8 cellular contexts compared by ENCODE assay signal in the genomic region with DNA sequence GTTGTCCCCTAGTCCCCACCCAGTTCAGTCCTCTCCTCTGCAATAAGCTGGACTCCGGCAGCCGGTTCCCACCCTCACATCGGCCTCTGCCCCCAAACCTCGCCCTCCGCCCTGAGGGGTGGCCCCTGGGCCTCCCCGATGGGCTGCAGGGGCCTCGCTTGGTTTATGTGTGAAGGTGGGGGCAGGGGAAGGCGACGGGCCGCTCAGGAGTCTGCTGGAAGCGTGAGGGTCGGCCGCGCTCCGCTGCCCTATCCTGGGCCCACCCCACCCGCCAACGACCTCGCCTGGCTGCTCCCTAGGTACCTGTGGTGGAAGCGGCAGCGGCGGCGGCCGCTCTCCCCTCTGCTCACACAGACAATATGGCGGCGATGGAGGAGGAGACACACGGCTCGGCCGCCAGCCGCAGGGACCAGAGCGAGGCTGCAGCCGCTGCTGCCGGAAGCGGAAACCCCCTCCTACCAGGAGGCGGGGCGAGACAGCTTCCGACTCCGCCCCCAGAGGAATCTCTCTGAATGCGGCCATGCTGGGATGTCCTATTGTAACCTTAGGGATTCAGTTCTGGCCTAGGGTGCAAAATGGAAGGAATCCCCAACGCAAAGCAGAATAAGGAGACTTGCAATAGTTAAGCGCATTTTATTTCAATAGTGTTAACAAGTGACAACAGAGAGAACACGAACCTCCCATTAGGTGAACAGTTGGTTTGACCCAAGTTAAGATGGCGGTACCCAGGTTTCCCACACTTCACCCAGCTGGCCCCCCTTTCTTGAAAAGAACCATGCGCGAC. TPM values are rescaled to one million over a fixed set of nuclear protein-coding genes. Genes with fewer than 3 reads are reported as not detected.
DNase-seq lines count a peak whose midpoint lies in the region; ATAC-seq and TF ChIP-seq lines count a peak whose summit lies in the region.

Gene CSNK2A1, minus strand, starts transcription at position 422 of the 784 bp plus-strand sequence. CDS start 35,239 bp downstream, outside the sequence.

- CTCF ChIA-PET in PC-9 (lab: Charles Lee) = interaction anchor here (1.4 kb wide), 1 partner anchor 225 kb away, joined by 4 read pairs; the partner anchor contains the start of gene SLC52A3

- H3K27me3 ChIP-seq in PC-9 (ENCODE audit: insufficient read depth, low read depth) = no peaks in the 10 kb centered on the region

- peaks cover 11% of the 10 kb centered on the region for H3K4me1 ChIP-seq in PC-9 (replicated peaks; ENCODE audit: insufficient read depth)

- H3K27ac ChIP-seq in PC-9 = peak within 1 kb of the TSS; percentile 62

- H2AFZ ChIP-seq in PC-9 = peak within 1 kb of the TSS; percentile 89

- H3K9me2 ChIP-seq in PC-9 (ENCODE audit: insufficient read depth) = no peaks in the 10 kb centered on the region

- peaks cover 50% of the 10 kb centered on the region for H3K79me2 ChIP-seq in PC-9 (ENCODE audit: low read depth)

- intact Hi-C loops in PC-9 (cut with micrococcal nuclease; ENCODE audit: unreplicated experiment) = no loop called here

- H3K36me3 ChIP-seq in PC-9 (ENCODE audit: low read depth) = peaks cover 24% of the 10 kb centered on the region

- peak; percentile 93 for DNase-seq in DMS153 (lab: John Stamatoyannopoulos, UW)
- peak; percentile 93 for DNase-seq in Jurkat, Clone E6-1 (ENCODE audit: low read depth, low spot score)
- DNase-seq in PC-9 = peak; percentile 84 to 96
- DNase-seq in activated T-cell treated with anti-CD3 and anti-CD28 coated beads, Interleukin-2, amount 50 U/mL, for 1 hour = peak; percentile 98
- peak; percentile 60 for DNase-seq in epithelial cell of proximal tubule (ENCODE audit: low read depth)
- peak; percentile 96 for DNase-seq in mucosa of gallbladder (ENCODE audit: low spot score)
- DNase-seq in stimulated activated CD8-positive, alpha-beta memory T cell treated with anti-CD3 and anti-CD28 coated beads, Interleukin-4, amount 100 ng/mL, for 4 hours (ENCODE audit: low read depth in 2 of 2, low spot score in 1 of 2) = peak; percentile 90 to 93

- peak; percentile 94 for ATAC-seq in GM21619 (IDR thresholded peaks at IDR 0.05; ENCODE audit: unreplicated experiment)

- peak within 1 kb of the TSS; percentile 89 for H3K4me3 ChIP-seq in Jurkat, Clone E6-1 (ENCODE audit: low read length)
- H3K4me3 ChIP-seq in PC-9 = peak within 1 kb of the TSS; percentile 95
- peak within 1 kb of the TSS; percentile 98 for H3K4me3 ChIP-seq in epithelial cell of proximal tubule (ENCODE audit: low read depth, low read length)

- TF ChIP-seq CTCF in PC-9 (conservative IDR thresholded peaks at IDR 0.05) (no peak), epithelial cell of proximal tubule (conservative IDR thresholded peaks at IDR 0.05; ENCODE audit: low read depth, low read length) (no peak)

- peaks cover 17% of the 10 kb centered on the region for H3K9me3 ChIP-seq in PC-9 (ENCODE audit: insufficient read depth, low read depth)

- H3F3A ChIP-seq in PC-9 (ENCODE audit: insufficient read depth, low read depth) = peaks cover 4% of the 10 kb centered on the region; the same call in 1 of the 2 replicates

- POLR2A ChIA-PET in PC-9 (lab: Charles Lee; ENCODE audit: unreplicated experiment) = interaction anchor here (0.6 to 1.0 kb wide), 6 partner anchors 12 to 1229 kb away, joined by 3 to 24 read pairs (median 4); partner anchors contain the start of gene SLC52A3

- peaks cover 17% of the 10 kb centered on the region; the same call in 1 of the 2 replicates for H4K20me1 ChIP-seq in PC-9 (ENCODE audit: insufficient read depth)

- no TSS peak for BruUV-seq in PC-9 (replicated peaks; lab: Mats Ljungman, UMichigan)

- H3K4me2 ChIP-seq in PC-9 = peak within 1 kb of the TSS; percentile 97

RNA-seq across cellular contexts. Expression of gene CSNK2A1, which starts in this region (rescaled TPM):
- 124 TPM for polyA plus RNA-seq in Jurkat, Clone E6-1 (2012; ENCODE audit: insufficient read depth, insufficient read length)
- total RNA-seq in PC-9 (2021) (187 and 222 TPM in 2 replicates), epithelial cell of proximal tubule (84.8 and 112 TPM in 2 replicates), mucosa of gallbladder (91.6 TPM)

Comparison
In these comparisons a context has a peak if more than half of its experiments do, and no peak if none do; other contexts are left out.
1. Peak in every context shown above with its lines: DNase-seq, ATAC-seq, H3K4me3 ChIP-seq and H3K27ac ChIP-seq.